In genomic region chr2:11477994-11478393, GRCh38 we compare ENCODE assay signal across 8 cellular contexts. TPM values are rescaled to one million over a fixed set of nuclear protein-coding genes. Genes with fewer than 3 reads are reported as not detected.
DNase-seq lines count a peak whose midpoint lies in the region; ATAC-seq and TF ChIP-seq lines count a peak whose summit lies in the region.

No MANE protein-coding gene starts in this region.

- H3K27me3 ChIP-seq in OCI-LY3 (ENCODE audit: low read depth, low read length) (no peaks in the 10 kb centered on the region), esophagus squamous epithelium (peaks cover 0 to 46% (median 1%) of the 10 kb centered on the region in 4 donors)

- TF ChIP-seq CTCF in C4-2B (conservative IDR thresholded peaks at IDR 0.05) (peak; percentile 87), OCI-LY3 (IDR thresholded peaks at IDR 0.05; ENCODE audit: low read depth, low read length) (peak; percentile 95), esophagus squamous epithelium (IDR thresholded peaks at IDR 0.05) (peak; percentile 77 to 93 (median 84)), nephron (IDR thresholded peaks at IDR 0.05; ENCODE audit: unreplicated experiment in 3 of 3) (peak; percentile 84 to 93 (median 92))

- H3K4me3 ChIP-seq in OCI-LY3 (ENCODE audit: low read length) (no peak overlapping the region), esophagus squamous epithelium (no peak overlapping the region)

- H3K4me1 ChIP-seq in OCI-LY3 (ENCODE audit: low read length) (peaks cover 2% of the 10 kb centered on the region; the same call in 1 of the 2 replicates), esophagus squamous epithelium (peaks cover 0 to 13% (median 10%) of the 10 kb centered on the region in 3 donors)

- H3K4me2 ChIP-seq in OCI-LY3 (ENCODE audit: low read length): no peak overlapping the region

- H3K4me3 Mint-ChIP-seq in nephron: no peak overlapping the region

- peak; percentile 90 for ATAC-seq in GM19043 (IDR thresholded peaks at IDR 0.05; ENCODE audit: low read depth, unreplicated experiment)

- H2AFZ ChIP-seq in OCI-LY3 (ENCODE audit: low read depth, low read length): no peak overlapping the region

- H3K9me3 ChIP-seq in OCI-LY3 (ENCODE audit: insufficient read depth, low read length): no peaks in the 10 kb centered on the region
- H3K9me3 ChIP-seq in esophagus squamous epithelium: no peaks in the 10 kb centered on the region

- H3K27me3 Mint-ChIP-seq in nephron (ENCODE audit: low read depth): peaks cover 7% of the 10 kb centered on the region

- H3K9ac ChIP-seq in OCI-LY3 (ENCODE audit: low read length): no peak overlapping the region

- H3K79me2 ChIP-seq in OCI-LY3 (ENCODE audit: low read length): no peaks in the 10 kb centered on the region

- H3K27ac Mint-ChIP-seq in nephron: no peak overlapping the region

- no peaks in the 10 kb centered on the region for H3K9me3 Mint-ChIP-seq in nephron

- TF ChIP-seq POLR2A in esophagus squamous epithelium (IDR thresholded peaks at IDR 0.05): no peak

- intact Hi-C loops in esophagus squamous epithelium (cut with DNase I): loop anchor here (2.0 kb wide), 1 partner anchor 105 kb away; no protein-coding TSS in a partner anchor

- H3K36me3 ChIP-seq in OCI-LY3 (replicated peaks; ENCODE audit: low read depth, low read length) (no peaks in the 10 kb centered on the region), esophagus squamous epithelium (no peaks in the 10 kb centered on the region)

- H4K20me1 ChIP-seq in OCI-LY3 (ENCODE audit: insufficient read depth, low read length): no peaks in the 10 kb centered on the region

- peaks cover 36% of the 10 kb centered on the region for H3K4me1 Mint-ChIP-seq in nephron

- no peaks in the 10 kb centered on the region for H3K36me3 Mint-ChIP-seq in nephron (ENCODE audit: low read depth)

- WGBS in esophagus squamous epithelium, 2 donors: 33 to 40% methylated on average over 2 of the region's 2 CpGs

- DNase-seq in HT-29 (ENCODE audit: low spot score) (peak; percentile 96), activated T-cell treated with anti-CD3 and anti-CD28 coated beads for 48 hours (ENCODE audit: low read depth) (peak; percentile 70), esophagus squamous epithelium (lab: John Stamatoyannopoulos, UW) (peak; percentile 13)
- peak; percentile 78 for DNase-seq in stimulated activated naive CD4-positive, alpha-beta T cell treated with Interleukin-2 at 50 U/mL for 16 hours (lab: John Stamatoyannopoulos, UW)

- H3K27ac ChIP-seq in C4-2B (no peak overlapping the region), OCI-LY3 (ENCODE audit: low read length) (no peak overlapping the region), esophagus squamous epithelium (no peak overlapping the region)

RNA-seq across cellular contexts. Expression of gene E2F6, which starts 12.0 kb away (rescaled TPM):
- total RNA-seq in HT-29 (2014; rRNA removed; shearing (Covaris generic)): 23.7 and 23.9 TPM in 2 replicates
- total RNA-seq in esophagus squamous epithelium: 10 to 100 TPM in 2 of 4 donors, 1 to 10 TPM in 2; 3.6 to 14.5 (median 9.9) TPM

RNA-seq across cellular contexts. Expression of gene GREB1, which starts 55.9 kb away (rescaled TPM):
- total RNA-seq in HT-29 (2014; rRNA removed; shearing (Covaris generic)): 0.03 TPM in 1 of 2 replicates, not detected in the other
- 1 to 10 TPM in 1 of 4 donors, under 1 TPM in 3; 0.08 to 1.7 (median 0.51) TPM for total RNA-seq in esophagus squamous epithelium

Comparison
In these comparisons a context has a peak if more than half of its experiments do, and no peak if none do; other contexts are left out.
1. DNase-seq: peak in every context shown above with its lines; median percentile 96 in HT-29; 78 in stimulated activated naive CD4-positive, alpha-beta T cell treated with Interleukin-2 at 50 U/mL for 16 hours; 70 in activated T-cell treated with anti-CD3 and anti-CD28 coated beads for 48 hours; 13 in esophagus squamous epithelium.